Comparison of ENCODE assay signal across 8 cellular contexts in genomic region chr19:17309198-17309961, GRCh38. TPM values are rescaled to one million over a fixed set of nuclear protein-coding genes. Genes with fewer than 3 reads are reported as not detected.
DNase-seq lines count a peak whose midpoint lies in the region; ATAC-seq and TF ChIP-seq lines count a peak whose summit lies in the region.

DDA1 (plus strand) TSS chr19:17309563; CDS start chr19:17309655, 92 bp downstream.

- peak within 1 kb of the TSS; percentile 82 for H3K4me3 ChIP-seq in lung

- no peak for TF ChIP-seq CTCF in CD4-positive, alpha-beta T cell (IDR thresholded peaks at IDR 0.05)
- no peak for TF ChIP-seq CTCF in lung (IDR thresholded peaks at IDR 0.05; ENCODE audit: control extremely low read depth, extremely low read depth)

- WGBS in lung, 2 donors: 0% methylated on average over 44 to 46 of the region's 46 CpGs

- no peaks in the 10 kb centered on the region for H3K27me3 ChIP-seq in CD4-positive, alpha-beta T cell (ENCODE audit: control insufficient read depth, insufficient read depth, low read length)
- no peaks in the 10 kb centered on the region for H3K27me3 ChIP-seq in lung (ENCODE audit: control insufficient read depth, insufficient read depth)

- peaks cover 2 to 18% of the 10 kb centered on the region in 2 donors for H3K36me3 ChIP-seq in lung (ENCODE audit: control insufficient read depth in 2 of 2, insufficient read depth in 2 of 2, low read length in 2 of 2)

- H3K27ac Mint-ChIP-seq in CD4-positive, alpha-beta T cell: peak within 1 kb of the TSS; percentile 89

- H3K27ac ChIP-seq in CD4-positive, alpha-beta T cell (ENCODE audit: low read depth, low read length): peak within 1 kb of the TSS; percentile 78
- H3K27ac ChIP-seq in lung (ENCODE audit: low read depth in 1 of 2, low read length in 1 of 2): peak within 1 kb of the TSS; percentile 76 to 78

- H3K27me3 Mint-ChIP-seq in CD4-positive, alpha-beta T cell: no peaks in the 10 kb centered on the region

- intact Hi-C loops in CD4-positive, alpha-beta T cell (cut with DNase I, micrococcal nuclease): loop anchor here (1.0 kb wide), 3 partner anchors 25 to 42 kb away; partner anchors contain the start of genes ANO8 (in 1 of the 2), BABAM1 (in 1 of the 2) and GTPBP3 (in 1 of the 2)

- CTCF ChIA-PET in CD4-positive, alpha-beta T cell (lab: Charles Lee): interaction anchor here (1.0 to 1.1 kb wide), 3 partner anchors 12 to 82 kb away, joined by 3 read pairs; no protein-coding TSS in a partner anchor

- H3K4me3 Mint-ChIP-seq in CD4-positive, alpha-beta T cell: peak within 1 kb of the TSS; percentile 93

- peak; percentile 87 for ATAC-seq in CD4-positive, alpha-beta T cell (ENCODE audit: poor library complexity)
- ATAC-seq in GM19463 (IDR thresholded peaks at IDR 0.05; ENCODE audit: unreplicated experiment) (peak; percentile 68), lung (ENCODE audit: insufficient read depth, low FRiP score) (peak; percentile 81)

- POLR2A ChIA-PET in CD4-positive, alpha-beta T cell (lab: Charles Lee): interaction anchor here (0.6 to 2.3 kb wide), 20 partner anchors 10 to 550 kb away, joined by 3 to 31 read pairs (median 5); partner anchors contain the start of genes ANO8, BABAM1, BST2 and HAUS8

- H3K4me1 ChIP-seq in lung (ENCODE audit: control insufficient read depth in 2 of 2, insufficient read depth in 2 of 2, low read length in 2 of 2): peaks cover 5 to 6% of the 10 kb centered on the region in 2 donors

- peaks cover 52% of the 10 kb centered on the region for H3K4me1 Mint-ChIP-seq in CD4-positive, alpha-beta T cell (ENCODE audit: low read depth)

- H3K9me3 ChIP-seq in CD4-positive, alpha-beta T cell (ENCODE audit: control insufficient read depth, low read length): no peaks in the 10 kb centered on the region
- H3K9me3 ChIP-seq in lung (ENCODE audit: control insufficient read depth in 2 of 2, insufficient read depth in 1 of 2, low read length in 1 of 2): no peaks in the 10 kb centered on the region

- peaks cover 29% of the 10 kb centered on the region for H3K36me3 Mint-ChIP-seq in CD4-positive, alpha-beta T cell (ENCODE audit: low read depth)

- H3K9me3 Mint-ChIP-seq in CD4-positive, alpha-beta T cell: no peaks in the 10 kb centered on the region

- DNase-seq in CD4-positive, alpha-beta T cell: peak; percentile 96 to 100 (median 98)
- DNase-seq in HS-5 (ENCODE audit: low read depth) (peak; percentile 96), lung (ENCODE audit: low spot score) (peak; percentile 100)
- peak; percentile 99 for DNase-seq in NK-92 treated with Interleukin-12 subunit alpha and Interleukin-12 subunit beta, amount 100 ng/mL, for 24 hours (lab: John Stamatoyannopoulos, UW)
- DNase-seq in activated CD8-positive, alpha-beta memory T cell treated with anti-CD3 and anti-CD28 coated beads for 24 hours: peak; percentile 97
- peak; percentile 98 for DNase-seq in effector CD8-positive, alpha-beta T cell (lab: John Stamatoyannopoulos, UW)
- peak; percentile 89 to 98 (median 97) for DNase-seq in stimulated activated CD4-positive, alpha-beta T cell treated with anti-CD3 and anti-CD28 coated beads, TNF-alpha, amount 100 ng/mL, for 4 hours (ENCODE audit: low read depth in 3 of 3)

RNA-seq across cellular contexts. Expression of gene DDA1, which starts in this region (rescaled TPM):
- 10 to 100 TPM; 41.4 to 43.4 TPM for total RNA-seq in CD4-positive, alpha-beta T cell
- 10 to 100 TPM; 16.1 to 40.7 TPM for total RNA-seq in lung
- 10 to 100 TPM; 60.2 to 66.5 TPM for polyA plus RNA-seq in lung

Comparison
In these comparisons a context has a peak if more than half of its experiments do, and no peak if none do; other contexts are left out.
1. Peak in every context shown above with its lines: DNase-seq, ATAC-seq, H3K4me3 ChIP-seq and H3K27ac ChIP-seq.